In genomic region chr12:26704684-26705475, GRCh38 we compare ENCODE assay signal across 12 cellular contexts.
DNase-seq lines count a peak whose midpoint lies in the region; ATAC-seq and TF ChIP-seq lines count a peak whose summit lies in the region.
"Had no signal": no experiment of that assay in that cellular context is flagged by ENCODE, and none has a peak within 500 bp of the region (broad histone marks: within the 10 kb centered on the region; RNA-seq: fewer than 3 reads in every experiment).

No MANE protein-coding gene starts in this region.

- no peak overlapping the region for H3K27ac Mint-ChIP-seq in memory B cell
- H3K27ac Mint-ChIP-seq: activated CD4-positive, alpha-beta T cell treated with anti-CD3 and anti-CD28 coated beads, Interleukin-2, amount 10 ng/mL, durations not matched to agents 24 days and 14 days; CD8-positive, alpha-beta T cell had no signal

- peaks cover 4% of the 10 kb centered on the region for H3K4me1 Mint-ChIP-seq in memory B cell
- H3K4me1 Mint-ChIP-seq: activated CD4-positive, alpha-beta T cell treated with anti-CD3 and anti-CD28 coated beads, Interleukin-2, amount 10 ng/mL, durations not matched to agents 24 days and 14 days had no signal

- peaks cover 10% of the 10 kb centered on the region for H3K36me3 Mint-ChIP-seq in memory B cell

- TF ChIP-seq CTCF in AG10803 (conservative IDR thresholded peaks at IDR 0.05; ENCODE audit: low read length), result no peak
- TF ChIP-seq CTCF in LNCaP clone FGC (IDR thresholded peaks at IDR 0.05; ENCODE audit: control insufficient read depth, extremely low read depth, insufficient read depth), result no peak
- no peak for TF ChIP-seq CTCF in brain microvascular endothelial cell (IDR thresholded peaks at IDR 0.05; ENCODE audit: low read depth, low read length, missing control alignments)
- TF ChIP-seq CTCF in RWPE1 (conservative IDR thresholded peaks at IDR 0.05; ENCODE audit: low read depth), result no peak

- ATAC-seq in memory B cell (ENCODE audit: low read depth) (peak; percentile 65), HG02938 (IDR thresholded peaks at IDR 0.05; ENCODE audit: unreplicated experiment) (no peak), HG02798 (IDR thresholded peaks at IDR 0.05; ENCODE audit: poor library complexity, unreplicated experiment) (no peak)
- ATAC-seq: CD8-positive, alpha-beta T cell had no signal

- H3K27me3 Mint-ChIP-seq in memory B cell, result no peaks in the 10 kb centered on the region
- H3K27me3 Mint-ChIP-seq: activated CD4-positive, alpha-beta T cell treated with anti-CD3 and anti-CD28 coated beads, Interleukin-2, amount 10 ng/mL, durations not matched to agents 24 days and 14 days had no signal

- peaks cover 4% of the 10 kb centered on the region for H3K9me3 Mint-ChIP-seq in memory B cell
- H3K9me3 Mint-ChIP-seq: CD8-positive, alpha-beta T cell had no signal

- H3K4me3 ChIP-seq in AG10803 (ENCODE audit: low read length) (no peak overlapping the region), LNCaP clone FGC (ENCODE audit: low read depth, low read length) (no peak overlapping the region), brain microvascular endothelial cell (ENCODE audit: low read depth, low read length) (no peak overlapping the region)
- H3K4me3 ChIP-seq: HAP-1 had no signal

- in situ Hi-C loops in brain microvascular endothelial cell (cut with HindIII; ENCODE audit: low pct_ligation_motif_present, low sequenced_read_pairs), result no loop called here

- POLR2A ChIA-PET in RWPE1 (lab: Yijun Ruan, JAX; ENCODE audit: low non-redundant PET), result no interaction called here

- DNase-seq in AG10803 (ENCODE audit: low read depth), result peak; percentile 48
- peak; percentile 82 for DNase-seq in LNCaP clone FGC (ENCODE audit: low read depth)
- DNase-seq in brain microvascular endothelial cell, result no peak
- DNase-seq in memory B cell (ENCODE audit: low spot score in 2 of 2), result no peak
- no peak for DNase-seq in NK-92 (lab: John Stamatoyannopoulos, UW; ENCODE audit: unreplicated experiment)
- no peak for DNase-seq in RWPE1 (ENCODE audit: low spot score)
- DNase-seq: activated CD4-positive, alpha-beta T cell treated with anti-CD3 and anti-CD28 coated beads, Interleukin-2, amount 10 ng/mL, durations not matched to agents 24 days and 14 days; CD8-positive, alpha-beta T cell; stimulated activated naive CD4-positive, alpha-beta T cell treated with Interleukin-2 at 50 U/mL for 16 hours had no signal

- no peaks in the 10 kb centered on the region for H3K36me3 ChIP-seq in brain microvascular endothelial cell (replicated peaks)
- H3K36me3 ChIP-seq: HAP-1 had no signal

- CTCF ChIA-PET in RWPE1 (lab: Yijun Ruan, JAX), result no interaction called here

- no peak overlapping the region for H3K4me3 Mint-ChIP-seq in memory B cell
- H3K4me3 Mint-ChIP-seq: activated CD4-positive, alpha-beta T cell treated with anti-CD3 and anti-CD28 coated beads, Interleukin-2, amount 10 ng/mL, durations not matched to agents 24 days and 14 days; CD8-positive, alpha-beta T cell had no signal

- no peaks in the 10 kb centered on the region for H3K27me3 ChIP-seq in brain microvascular endothelial cell (replicated peaks)

- peak overlapping the region; percentile 54 for H3K27ac ChIP-seq in brain microvascular endothelial cell
- no peak overlapping the region for H3K27ac ChIP-seq in RWPE1

Comparison
In these comparisons a context has a peak if more than half of its experiments do, and no peak if none do; other contexts are left out.
1. DNase-seq: peak in AG10803 (single experiment) and LNCaP clone FGC (single experiment); none in brain microvascular endothelial cell (single experiment), memory B cell (0 of 2), NK-92 (single experiment) and RWPE1 (single experiment).